1 cellular context compared by ENCODE assay signal in genomic region chr4:16092682-16093319, GRCh38.
A peak's percentile ranks its signal among the peaks of the same experiment; 100 is the strongest.
TF ChIP-seq lines count a peak whose summit lies in the region.

No MANE protein-coding gene starts in this region.

TF ChIP-seq in HepG2, 621 proteins besides CTCF, POLR2A, EP300 and RAD21:
- TF ChIP-seq STAG1 (CRISPR knock-in tag; IDR thresholded peaks at IDR 0.05) (peak; percentile 57), SNAI1 (CRISPR knock-in tag; IDR thresholded peaks at IDR 0.05; ENCODE audit: borderline replicate concordance) (no peak), ZNF563 (CRISPR knock-in tag; IDR thresholded peaks at IDR 0.05) (0 out of 2 replicates have a peak, but pooled peaks have one; percentile 37)
